17 cellular contexts compared by ENCODE assay signal in genomic region chr1:219152759-219153158, GRCh38.
"Had no signal": no experiment of that assay in that cellular context is flagged by ENCODE, and none has a peak within 500 bp of the region (broad histone marks: within the 10 kb centered on the region; RNA-seq: fewer than 3 reads in every experiment).

No MANE protein-coding gene starts in this region.

- H3K36me3 Mint-ChIP-seq: activated naive CD8-positive, alpha-beta T cell; stimulated activated naive B cell treated with anti-CD40 and anti-IgM and Interleukin-4, amounts not matched to agents 10 μg/mL and 1 μg/mL and 100 μg/mL, for 72 hours had no signal

- H3K27me3 ChIP-seq: esophagus muscularis mucosa, gastroesophageal sphincter, heart left ventricle had no signal

- H3K4me3 ChIP-seq: esophagus muscularis mucosa, gastroesophageal sphincter, heart left ventricle had no signal

- H3K27me3 Mint-ChIP-seq: dendritic cell treated with granulocyte-macrophage colony-stimulating factor and Interleukin-4, amounts not matched to agents 40 ng/mL and 50 ng/mL, for 4 days had no signal

- H3K4me3 Mint-ChIP-seq: activated naive CD8-positive, alpha-beta T cell; activated T-helper 1 cell treated with anti-CD3 and anti-CD28 coated beads, Interleukin-12 subunit alpha, Interleukin-12 subunit beta, Interleukin-2, Interleukin-4 antibody, amounts not matched to agents 30 ng/mL and 10 ng/mL and 1 ng/mL, durations not matched to agents 14 hours and 24 hours and 36 hours; dendritic cell treated with granulocyte-macrophage colony-stimulating factor and Interleukin-4, amounts not matched to agents 40 ng/mL and 50 ng/mL, for 4 days; nephron progenitor cell; stimulated activated naive B cell treated with anti-CD40 and anti-IgM and Interleukin-4, amounts not matched to agents 10 μg/mL and 1 μg/mL and 100 μg/mL, for 72 hours had no signal

- H3K4me1 ChIP-seq: esophagus muscularis mucosa, gastroesophageal sphincter had no signal

- H3K36me3 ChIP-seq: esophagus muscularis mucosa, gastroesophageal sphincter, heart left ventricle had no signal

- H3K27ac ChIP-seq: esophagus muscularis mucosa, gastroesophageal sphincter, heart left ventricle, VCaP had no signal

- ATAC-seq: gastroesophageal sphincter; heart left ventricle; left lobe of liver; stimulated activated naive B cell treated with anti-CD40 and anti-IgM and Interleukin-4, amounts not matched to agents 10 μg/mL and 1 μg/mL and 100 μg/mL, for 72 hours had no signal

- H3K9me3 ChIP-seq: esophagus muscularis mucosa, gastroesophageal sphincter, heart left ventricle had no signal

- H3K4me1 Mint-ChIP-seq: nephron progenitor cell; stimulated activated naive B cell treated with anti-CD40 and anti-IgM and Interleukin-4, amounts not matched to agents 10 μg/mL and 1 μg/mL and 100 μg/mL, for 72 hours had no signal

- H3K9me3 Mint-ChIP-seq: activated T-helper 1 cell treated with anti-CD3 and anti-CD28 coated beads, Interleukin-12 subunit alpha, Interleukin-12 subunit beta, Interleukin-2, Interleukin-4 antibody, amounts not matched to agents 30 ng/mL and 10 ng/mL and 1 ng/mL, durations not matched to agents 14 hours and 24 hours and 36 hours; dendritic cell treated with granulocyte-macrophage colony-stimulating factor and Interleukin-4, amounts not matched to agents 40 ng/mL and 50 ng/mL, for 4 days; nephron progenitor cell; stimulated activated naive B cell treated with anti-CD40 and anti-IgM and Interleukin-4, amounts not matched to agents 10 μg/mL and 1 μg/mL and 100 μg/mL, for 72 hours had no signal

- H3K27ac Mint-ChIP-seq: activated naive CD8-positive, alpha-beta T cell; activated T-helper 1 cell treated with anti-CD3 and anti-CD28 coated beads, Interleukin-12 subunit alpha, Interleukin-12 subunit beta, Interleukin-2, Interleukin-4 antibody, amounts not matched to agents 30 ng/mL and 10 ng/mL and 1 ng/mL, durations not matched to agents 14 hours and 24 hours and 36 hours; dendritic cell treated with granulocyte-macrophage colony-stimulating factor and Interleukin-4, amounts not matched to agents 40 ng/mL and 50 ng/mL, for 4 days; nephron progenitor cell; stimulated activated naive B cell treated with anti-CD40 and anti-IgM and Interleukin-4, amounts not matched to agents 10 μg/mL and 1 μg/mL and 100 μg/mL, for 72 hours had no signal

- DNase-seq: activated CD4-positive, alpha-beta T cell treated with anti-CD3 and anti-CD28 coated beads for 1 hour; activated CD4-positive, alpha-beta T cell treated with anti-CD3 and anti-CD28 coated beads, Interleukin-2, amount 50 U/mL, for 48 hours; effector memory CD4-positive, alpha-beta T cell; heart left ventricle; kidney; nephron progenitor cell; occipital lobe; posterior cingulate gyrus; retina; stimulated activated naive B cell treated with anti-CD40 and anti-IgM and Interleukin-4, amounts not matched to agents 10 μg/mL and 1 μg/mL and 100 μg/mL, for 72 hours had no signal
